23 cellular contexts compared by ENCODE assay signal in the genomic region with DNA sequence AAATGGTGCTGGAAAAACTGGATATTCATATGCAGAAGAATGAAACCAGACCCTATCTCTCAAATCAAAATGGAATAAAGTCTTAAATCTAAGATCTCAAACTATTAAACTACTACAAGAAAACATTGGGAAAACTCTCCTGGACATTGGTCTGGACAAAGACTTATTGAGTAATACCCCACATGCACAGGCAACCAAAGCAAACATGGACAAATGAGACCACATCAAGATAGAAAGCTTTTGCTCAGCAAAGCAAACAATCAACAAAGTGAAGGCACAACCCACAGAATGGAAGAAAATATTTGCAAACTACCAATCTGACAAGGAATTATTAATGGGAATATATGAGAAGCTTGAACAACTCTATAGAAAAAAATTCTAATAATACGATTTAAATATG.
A peak's percentile ranks its signal among the peaks of the same experiment; 100 is the strongest.
DNase-seq lines count a peak whose midpoint lies in the region; ATAC-seq, FAIRE-seq and TF ChIP-seq lines count a peak whose summit lies in the region.
"Had no signal": no experiment of that assay in that cellular context is flagged by ENCODE, and none has a peak within 500 bp of the region (broad histone marks: within the 10 kb centered on the region; RNA-seq: fewer than 3 reads in every experiment).

No MANE protein-coding gene starts in this region.

- POLR2A ChIA-PET in HepG2 (lab: Yijun Ruan, JAX) (no interaction called here), WTC11 (lab: Charles Lee) (no interaction called here)

- H3K9me3 Mint-ChIP-seq in Calu3 (ENCODE audit: low read depth, unreplicated experiment) (peaks cover 12% of the 10 kb centered on the region), WTC11 (peaks cover 30% of the 10 kb centered on the region)

- H3K4me1 Mint-ChIP-seq in Calu3 (ENCODE audit: low read depth, unreplicated experiment) (no peaks in the 10 kb centered on the region), WTC11 (peaks cover 4% of the 10 kb centered on the region; the same call in 1 of the 2 replicates)
- H3K4me1 Mint-ChIP-seq: CD4-positive, alpha-beta memory T cell; CD4-positive, CD25-positive, alpha-beta regulatory T cell; CD8-positive, alpha-beta memory T cell had no signal

- BruUV-seq in HepG2 (replicated peaks; lab: Mats Ljungman, UMichigan) (no TSS peak), Calu3 (replicated peaks; lab: Mats Ljungman, UMichigan) (no TSS peak)

- FAIRE-seq in kidney (lab: Jason Lieb, UNC) (peak; percentile 93), HepG2 (lab: Jason Lieb, UNC) (peak; percentile 75)
- FAIRE-seq: A204.1, D721Med, G401.6, GM12891, GM19239 had no signal

- no peaks in the 10 kb centered on the region for H3K79me2 ChIP-seq in HepG2 (ENCODE audit: insufficient read depth, low read length)

- H4K20me1 ChIP-seq in HepG2 (ENCODE audit: insufficient read depth, low read length): no peaks in the 10 kb centered on the region
- H4K20me1 ChIP-seq: BLaER1 had no signal

- DNase-seq in kidney (no peak), HepG2 (ENCODE audit: low spot score) (peak; percentile 43), right lobe of liver (no peak), Calu3 (no peak), WTC11 (ENCODE audit: low spot score) (no peak), suprapubic skin (ENCODE audit: low spot score in 2 of 2) (no peak)
- DNase-seq: 8988T; ACHN; BE2C; C1 segment of cervical spinal cord; CD4-positive, alpha-beta memory T cell; CD4-positive, CD25-positive, alpha-beta regulatory T cell; CD8-positive, alpha-beta memory T cell; COR-L47; DMS79 treated with DMSO at 0.1 percent for 48 hours; GF-D8 had no signal

- no peak overlapping the region for H2AFZ ChIP-seq in HepG2 (ENCODE audit: low read length)

- no peak for TF ChIP-seq CTCF in kidney (IDR thresholded peaks at IDR 0.05; ENCODE audit: borderline replicate concordance, extremely low read depth, insufficient read depth)
- no peak for TF ChIP-seq CTCF in HepG2 (CRISPR knock-in tag; IDR thresholded peaks at IDR 0.05)
- TF ChIP-seq CTCF in right lobe of liver (IDR thresholded peaks at IDR 0.05): no peak
- no peak for TF ChIP-seq CTCF in Calu3 (IDR thresholded peaks at IDR 0.05; ENCODE audit: unreplicated experiment)
- no peak for TF ChIP-seq CTCF in WTC11 (IDR thresholded peaks at IDR 0.05)
- TF ChIP-seq CTCF in suprapubic skin (IDR thresholded peaks at IDR 0.05): no peak

- H3K4me3 ChIP-seq in kidney (ENCODE audit: low read length in 2 of 2) (no peak overlapping the region), HepG2 (replicated peaks in 1 of 3; ENCODE audit: insufficient read depth in 1 of 3, low read depth in 2 of 3, low read length in 3 of 3) (no peak overlapping the region), right lobe of liver (no peak overlapping the region), suprapubic skin (no peak overlapping the region)
- H3K4me3 ChIP-seq: BLaER1 had no signal

- H3K9ac ChIP-seq in kidney (ENCODE audit: low read length in 2 of 2) (no peak overlapping the region), HepG2 (ENCODE audit: insufficient read depth, low read depth, low read length) (no peak overlapping the region)
- H3K9ac ChIP-seq: BLaER1 had no signal

- H3K9me3 ChIP-seq in kidney (ENCODE audit: control insufficient read depth in 1 of 2, low read length in 2 of 2) (no peaks in the 10 kb centered on the region), HepG2 (ENCODE audit: low read length) (peaks cover 6% of the 10 kb centered on the region; the same call in 1 of the 2 replicates), right lobe of liver (no peaks in the 10 kb centered on the region), suprapubic skin (no peaks in the 10 kb centered on the region)
- H3K9me3 ChIP-seq: BE2C had no signal

- TF ChIP-seq RAD21 in HepG2 (CRISPR knock-in tag; IDR thresholded peaks at IDR 0.05): no peak

- in situ Hi-C loops in HepG2 (cut with HindIII; ENCODE audit: extremely low pct_ligation_motif_present, low pct_unique_long_range_greater_than_20kb): no loop called here

- CTCF ChIA-PET in HepG2 (lab: Yijun Ruan, JAX; ENCODE audit: low intra/inter-chr PET ratio, low total read pairs): no interaction called here
- CTCF ChIA-PET in Calu3 (lab: Charles Lee): no interaction called here
- CTCF ChIA-PET in WTC11 (lab: Charles Lee): no interaction called here

- H3K4me3 Mint-ChIP-seq in Calu3 (ENCODE audit: low read depth, unreplicated experiment) (no peak overlapping the region), WTC11 (no peak overlapping the region)
- H3K4me3 Mint-ChIP-seq: CD14-positive monocyte; CD4-positive, alpha-beta memory T cell; CD4-positive, CD25-positive, alpha-beta regulatory T cell; CD8-positive, alpha-beta memory T cell had no signal

- H3K36me3 Mint-ChIP-seq in Calu3 (ENCODE audit: insufficient read depth, unreplicated experiment) (no peaks in the 10 kb centered on the region), WTC11 (peaks cover 16% of the 10 kb centered on the region)
- H3K36me3 Mint-ChIP-seq: CD14-positive monocyte; CD4-positive, alpha-beta memory T cell; CD4-positive, CD25-positive, alpha-beta regulatory T cell; CD8-positive, alpha-beta memory T cell had no signal

- H3K27ac Mint-ChIP-seq in Calu3 (ENCODE audit: unreplicated experiment) (no peak overlapping the region), WTC11 (no peak overlapping the region)
- H3K27ac Mint-ChIP-seq: CD14-positive monocyte; CD4-positive, alpha-beta memory T cell; CD4-positive, CD25-positive, alpha-beta regulatory T cell; CD8-positive, alpha-beta memory T cell had no signal

- 5% methylated on average over 1 of the region's 1 CpG for WGBS in HepG2 (ENCODE audit: low lambda C conversion rate)
- 80% methylated on average over 1 of the region's 1 CpG for WGBS in right lobe of liver (ENCODE audit: insufficient coverage, low coverage, low lambda C conversion rate, missing lambda C conversion rate)
- WGBS in suprapubic skin: 91% methylated on average over 1 of the region's 1 CpG

- H3K4me1 ChIP-seq in kidney (ENCODE audit: control insufficient read depth in 1 of 2, insufficient read depth in 1 of 2, low read depth in 1 of 2, low read length in 2 of 2) (no peaks in the 10 kb centered on the region), HepG2 (ENCODE audit: insufficient read depth, low read length) (no peaks in the 10 kb centered on the region), right lobe of liver (no peaks in the 10 kb centered on the region), suprapubic skin (no peaks in the 10 kb centered on the region)
- H3K4me1 ChIP-seq: BE2C, BLaER1 had no signal

- H3K27ac ChIP-seq in kidney (ENCODE audit: low read depth in 2 of 2, low read length in 2 of 2) (no peak overlapping the region), HepG2 (ENCODE audit: extremely low read length, insufficient read depth, low read length) (no peak overlapping the region), right lobe of liver (peak overlapping the region in 1 of 3 donors; percentile 19), suprapubic skin (no peak overlapping the region)
- H3K27ac ChIP-seq: BLaER1 had no signal

- H3K27me3 Mint-ChIP-seq in Calu3 (ENCODE audit: unreplicated experiment): no peaks in the 10 kb centered on the region
- peaks cover 4% of the 10 kb centered on the region; the same call in 1 of the 2 replicates for H3K27me3 Mint-ChIP-seq in WTC11 (ENCODE audit: low read depth)
- H3K27me3 Mint-ChIP-seq: CD4-positive, CD25-positive, alpha-beta regulatory T cell had no signal

- TF ChIP-seq POLR2A in HepG2 (IDR thresholded peaks at IDR 0.05; ENCODE audit: insufficient read depth in 1 of 2, low read depth in 2 of 2, low read length in 2 of 2) (no peak), right lobe of liver (IDR thresholded peaks at IDR 0.05) (no peak), suprapubic skin (IDR thresholded peaks at IDR 0.05) (no peak)

- ATAC-seq in HepG2: no peak
- peak; percentile 64 to 81 (median 70) for ATAC-seq in right lobe of liver
- ATAC-seq in WTC11: no peak

- H3K4me2 ChIP-seq in HepG2 (ENCODE audit: low read depth, low read length): no peak overlapping the region
- H3K4me2 ChIP-seq: BLaER1 had no signal

- intact Hi-C loops in kidney (cut with DNase I): no loop called here
- intact Hi-C loops in HepG2 (cut with micrococcal nuclease; ENCODE audit: unreplicated experiment): no loop called here
- intact Hi-C loops in right lobe of liver (cut with DNase I): no loop called here
- intact Hi-C loops in Calu3 (cut with micrococcal nuclease; ENCODE audit: unreplicated experiment): no loop called here

- H3K27me3 ChIP-seq in HepG2 (ENCODE audit: control insufficient read depth in 1 of 2, insufficient read depth in 2 of 2, low read length in 2 of 2): no peaks in the 10 kb centered on the region
- peaks cover 0 to 3% of the 10 kb centered on the region in 2 donors for H3K27me3 ChIP-seq in right lobe of liver
- H3K27me3 ChIP-seq in suprapubic skin: no peaks in the 10 kb centered on the region
- H3K27me3 ChIP-seq: BE2C, BLaER1 had no signal

- H3K36me3 ChIP-seq in kidney (ENCODE audit: control insufficient read depth in 1 of 2, insufficient read depth in 2 of 2, low read length in 2 of 2) (no peaks in the 10 kb centered on the region), HepG2 (replicated peaks in 1 of 2; ENCODE audit: control insufficient read depth in 1 of 2, insufficient read depth in 2 of 2, low read length in 2 of 2) (no peaks in the 10 kb centered on the region), right lobe of liver (no peaks in the 10 kb centered on the region), suprapubic skin (no peaks in the 10 kb centered on the region)
- H3K36me3 ChIP-seq: BE2C, BLaER1 had no signal

- peak in 1 of 2 experiments; percentile 53; a peak in 2 of 4 replicates for TF ChIP-seq EP300 in HepG2 (IDR thresholded peaks at IDR 0.05; ENCODE audit: low read depth in 2 of 2, low read length in 2 of 2)
- TF ChIP-seq EP300 in HepG2 (CRISPR knock-in tag; IDR thresholded peaks at IDR 0.05; ENCODE audit: borderline replicate concordance): no peak
- no peak for TF ChIP-seq EP300 in suprapubic skin (IDR thresholded peaks at IDR 0.05)

TF ChIP-seq in HepG2, 621 proteins besides CTCF, POLR2A, EP300 and RAD21 (continues in another document):
- TF ChIP-seq KLF15 (CRISPR knock-in tag; IDR thresholded peaks at IDR 0.05; ENCODE audit: borderline replicate concordance): no peak
- TF ChIP-seq ZNF230 (CRISPR knock-in tag; IDR thresholded peaks at IDR 0.05): no peak
- no peak for TF ChIP-seq ARNTL (CRISPR knock-in tag; IDR thresholded peaks at IDR 0.05)
- no peak for TF ChIP-seq SP4 (CRISPR knock-in tag; IDR thresholded peaks at IDR 0.05)
- no peak for TF ChIP-seq ZFP90 (CRISPR knock-in tag; IDR thresholded peaks at IDR 0.05; ENCODE audit: borderline replicate concordance)

TF ChIP-seq in WTC11, 78 proteins besides CTCF, POLR2A, EP300 and RAD21 (continues in another document):
- TF ChIP-seq, protein P1, sequence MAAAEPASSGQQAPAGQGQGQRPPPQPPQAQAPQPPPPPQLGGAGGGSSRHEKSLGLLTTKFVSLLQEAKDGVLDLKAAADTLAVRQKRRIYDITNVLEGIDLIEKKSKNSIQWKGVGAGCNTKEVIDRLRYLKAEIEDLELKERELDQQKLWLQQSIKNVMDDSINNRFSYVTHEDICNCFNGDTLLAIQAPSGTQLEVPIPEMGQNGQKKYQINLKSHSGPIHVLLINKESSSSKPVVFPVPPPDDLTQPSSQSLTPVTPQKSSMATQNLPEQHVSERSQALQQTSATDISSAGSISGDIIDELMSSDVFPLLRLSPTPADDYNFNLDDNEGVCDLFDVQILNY (CRISPR knock-in tag; IDR thresholded peaks at IDR 0.05): no peak
- no peak for TF ChIP-seq PRRX2 (CRISPR knock-in tag; IDR thresholded peaks at IDR 0.05)
- TF ChIP-seq TEAD1 (CRISPR knock-in tag; IDR thresholded peaks at IDR 0.05): no peak

Comparison
In these comparisons a context has a peak if more than half of its experiments do, and no peak if none do; other contexts are left out.
1. ATAC-seq: peak in right lobe of liver (4 of 4); none in HepG2 (single experiment) and WTC11 (single experiment).